In the genomic region with DNA sequence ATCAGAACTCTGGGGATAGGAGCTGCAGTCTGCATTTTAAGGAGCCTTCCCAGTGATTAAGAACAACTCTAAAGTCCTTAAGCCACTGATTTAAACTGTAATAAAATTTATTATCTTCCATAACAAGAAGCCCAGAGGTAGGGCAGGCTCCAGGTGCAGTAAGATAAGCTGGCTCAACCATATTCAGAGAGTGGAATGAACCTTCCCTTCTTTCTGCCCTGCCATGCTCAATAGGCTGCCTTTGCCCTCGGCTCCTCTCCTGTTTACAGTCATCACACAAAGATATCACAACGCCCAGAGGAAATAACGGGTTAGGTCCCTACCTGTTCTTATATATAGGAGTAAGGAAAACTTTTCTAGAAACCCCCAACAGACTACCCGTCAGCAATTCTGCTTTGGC, we compare ENCODE assay signal across 15 cellular contexts.
A peak's percentile ranks its signal among the peaks of the same experiment; 100 is the strongest.
DNase-seq lines count a peak whose midpoint lies in the region; ATAC-seq and TF ChIP-seq lines count a peak whose summit lies in the region.
"Had no signal": no experiment of that assay in that cellular context is flagged by ENCODE, and none has a peak within 500 bp of the region (broad histone marks: within the 10 kb centered on the region; RNA-seq: fewer than 3 reads in every experiment).

No MANE protein-coding gene starts in this region.

- H3K4me3 ChIP-seq in gastroesophageal sphincter, result no peak overlapping the region
- H3K4me3 ChIP-seq: smooth muscle cell, stomach had no signal

- H3K4me3 Mint-ChIP-seq in stimulated activated naive CD8-positive, alpha-beta T cell treated with anti-CD3 and anti-CD28 coated beads, Interleukin-15, Interleukin-2, amounts not matched to agents 100 ng/mL and 50 ng/mL, for 24 hours, result peak overlapping the region; percentile 32
- peak overlapping the region; percentile 62 for H3K4me3 Mint-ChIP-seq in T-helper 17 cell
- H3K4me3 Mint-ChIP-seq in immature natural killer cell, result peak overlapping the region; percentile 70 to 90 (median 78)

- H3K27ac Mint-ChIP-seq in stimulated activated naive CD8-positive, alpha-beta T cell treated with anti-CD3 and anti-CD28 coated beads, Interleukin-15, Interleukin-2, amounts not matched to agents 100 ng/mL and 50 ng/mL, for 24 hours, result no peak overlapping the region
- peak overlapping the region; percentile 30 for H3K27ac Mint-ChIP-seq in T-helper 17 cell
- peak overlapping the region in 2 of 6 donors; percentile 70 to 81 for H3K27ac Mint-ChIP-seq in immature natural killer cell

- no peaks in the 10 kb centered on the region for H3K4me1 ChIP-seq in gastroesophageal sphincter
- H3K4me1 ChIP-seq: stomach had no signal

- TF ChIP-seq POLR2A in gastroesophageal sphincter (IDR thresholded peaks at IDR 0.05), result no peak

- WGBS in gastroesophageal sphincter (ENCODE audit: low coverage in 1 of 2), 2 donors, result 86 to 92% methylated on average over 4 of the region's 4 CpGs

- no peak for DNase-seq in stimulated activated naive CD8-positive, alpha-beta T cell treated with anti-CD3 and anti-CD28 coated beads, Interleukin-15, Interleukin-2, amounts not matched to agents 100 U/mL and 50 U/mL, for 24 hours
- DNase-seq in T-helper 17 cell (no peak), immature natural killer cell (no peak), DMS153 (lab: John Stamatoyannopoulos, UW) (no peak), nucleus accumbens (lab: John Stamatoyannopoulos, UW) (no peak), HPDE6-E6E7 (ENCODE audit: extremely low spot score) (no peak)
- DNase-seq: DMS 273 treated with DMSO at 0.1 percent for 48 hours; effector CD8-positive, alpha-beta T cell; left cardiac atrium; NCI-H1105; posterior cingulate gyrus; stomach had no signal

- ATAC-seq in stimulated activated naive CD8-positive, alpha-beta T cell treated with anti-CD3 and anti-CD28 coated beads, Interleukin-15, Interleukin-2, amounts not matched to agents 100 U/mL and 50 U/mL, for 24 hours, result no peak
- no peak for ATAC-seq in T-helper 17 cell
- no peak for ATAC-seq in gastroesophageal sphincter

- peaks cover 8% of the 10 kb centered on the region for H3K36me3 Mint-ChIP-seq in stimulated activated naive CD8-positive, alpha-beta T cell treated with anti-CD3 and anti-CD28 coated beads, Interleukin-15, Interleukin-2, amounts not matched to agents 100 ng/mL and 50 ng/mL, for 24 hours (ENCODE audit: low read depth)
- H3K36me3 Mint-ChIP-seq in T-helper 17 cell (ENCODE audit: low read depth) (no peaks in the 10 kb centered on the region), immature natural killer cell (no peaks in the 10 kb centered on the region)

- H3K36me3 ChIP-seq in gastroesophageal sphincter, result peaks cover 0 to 82% of the 10 kb centered on the region in 2 donors

- H3K9me3 Mint-ChIP-seq in stimulated activated naive CD8-positive, alpha-beta T cell treated with anti-CD3 and anti-CD28 coated beads, Interleukin-15, Interleukin-2, amounts not matched to agents 100 ng/mL and 50 ng/mL, for 24 hours, result no peaks in the 10 kb centered on the region
- H3K9me3 Mint-ChIP-seq in immature natural killer cell, result no peaks in the 10 kb centered on the region

- peaks cover 2% of the 10 kb centered on the region for H3K27me3 Mint-ChIP-seq in stimulated activated naive CD8-positive, alpha-beta T cell treated with anti-CD3 and anti-CD28 coated beads, Interleukin-15, Interleukin-2, amounts not matched to agents 100 ng/mL and 50 ng/mL, for 24 hours
- H3K27me3 Mint-ChIP-seq in T-helper 17 cell (no peaks in the 10 kb centered on the region), immature natural killer cell (ENCODE audit: low read depth in 3 of 3) (peaks cover 0 to 2% (median 0%) of the 10 kb centered on the region in 3 donors)

- H3K9me3 ChIP-seq in T-helper 17 cell (ENCODE audit: control insufficient read depth, low read length, poor library complexity, severe bottlenecking) (no peaks in the 10 kb centered on the region), gastroesophageal sphincter (no peaks in the 10 kb centered on the region)
- H3K9me3 ChIP-seq: stomach had no signal

- H3K4me1 Mint-ChIP-seq in stimulated activated naive CD8-positive, alpha-beta T cell treated with anti-CD3 and anti-CD28 coated beads, Interleukin-15, Interleukin-2, amounts not matched to agents 100 ng/mL and 50 ng/mL, for 24 hours (ENCODE audit: low read depth), result peaks cover 16% of the 10 kb centered on the region
- H3K4me1 Mint-ChIP-seq in T-helper 17 cell, result peaks cover 13% of the 10 kb centered on the region
- H3K4me1 Mint-ChIP-seq in immature natural killer cell, result peaks cover 14 to 17% of the 10 kb centered on the region in 2 donors

- H3K27me3 ChIP-seq in gastroesophageal sphincter, result no peaks in the 10 kb centered on the region
- H3K27me3 ChIP-seq: stomach had no signal

- no peak overlapping the region for H3K27ac ChIP-seq in gastroesophageal sphincter

- no peak for TF ChIP-seq CTCF in gastroesophageal sphincter (IDR thresholded peaks at IDR 0.05)

- no peak for TF ChIP-seq EP300 in gastroesophageal sphincter (IDR thresholded peaks at IDR 0.05)
